Comparison of ENCODE assay signal across 14 cellular contexts in genomic region chr4:119659576-119659975, GRCh38. TPM values are rescaled to one million over a fixed set of nuclear protein-coding genes. Genes with fewer than 3 reads are reported as not detected.
DNase-seq lines count a peak whose midpoint lies in the region; ATAC-seq, FAIRE-seq and TF ChIP-seq lines count a peak whose summit lies in the region.
"Had no signal": no experiment of that assay in that cellular context is flagged by ENCODE, and none has a peak within 500 bp of the region (broad histone marks: within the 10 kb centered on the region; RNA-seq: fewer than 3 reads in every experiment).

No MANE protein-coding gene starts in this region.

- no peak overlapping the region for H3K27ac ChIP-seq in GM23248
- H3K27ac ChIP-seq in PC-3 (ENCODE audit: low read length) = no peak overlapping the region
- peak overlapping the region; percentile 18 for H3K27ac ChIP-seq in hepatocyte
- H3K27ac ChIP-seq: foreskin keratinocyte, sigmoid colon had no signal

- H2AFZ ChIP-seq in GM23248 (no peak overlapping the region), PC-3 (ENCODE audit: low read length) (no peak overlapping the region), hepatocyte (no peak overlapping the region)

- peak; percentile 24 for DNase-seq in AG10803 (ENCODE audit: low read depth)
- DNase-seq in GM23248 = peak; percentile 30
- peak; percentile 27 for DNase-seq in PC-3
- peak; percentile 19 for DNase-seq in hepatocyte (ENCODE audit: low spot score)
- no peak for DNase-seq in nucleus accumbens (lab: John Stamatoyannopoulos, UW)
- no peak for DNase-seq in iPS-NIHi11 (ENCODE audit: low spot score)
- no peak for DNase-seq in RCC 7860 (ENCODE audit: low spot score)
- no peak for DNase-seq in KBM-7
- DNase-seq: activated CD4-positive, alpha-beta T cell treated with anti-CD3 and anti-CD28 coated beads for 36 hours; aorta; foreskin keratinocyte; islet precursor cell; NCI-H187 treated with DMSO at 0.1 percent for 48 hours; sigmoid colon had no signal

- no peak for FAIRE-seq in RCC 7860 (lab: Jason Lieb, UNC)

- H3K9ac ChIP-seq in GM23248 (no peak overlapping the region), PC-3 (ENCODE audit: low read length) (no peak overlapping the region)

- H4K20me1 ChIP-seq in GM23248 (ENCODE audit: insufficient read depth) = no peaks in the 10 kb centered on the region
- H4K20me1 ChIP-seq in PC-3 (ENCODE audit: low read length) = no peaks in the 10 kb centered on the region
- no peaks in the 10 kb centered on the region for H4K20me1 ChIP-seq in hepatocyte (ENCODE audit: insufficient read depth, poor library complexity, severe bottlenecking)

- intact Hi-C loops in PC-3 (cut with micrococcal nuclease) = no loop called here

- TF ChIP-seq CTCF in AG10803 (conservative IDR thresholded peaks at IDR 0.05; ENCODE audit: low read length) (no peak), PC-3 (conservative IDR thresholded peaks at IDR 0.05; ENCODE audit: low read depth, low read length) (no peak), hepatocyte (IDR thresholded peaks at IDR 0.05; ENCODE audit: poor library complexity) (no peak)

- POLR2A ChIA-PET in PC-3 (lab: Charles Lee; ENCODE audit: unreplicated experiment) = no interaction called here

- H3F3A ChIP-seq in GM23248 (ENCODE audit: insufficient read depth) = peaks cover 14% of the 10 kb centered on the region
- no peaks in the 10 kb centered on the region for H3F3A ChIP-seq in PC-3 (ENCODE audit: low read length, unreplicated experiment)

- H3K36me3 ChIP-seq in GM23248 (ENCODE audit: low read depth) = no peaks in the 10 kb centered on the region
- no peaks in the 10 kb centered on the region for H3K36me3 ChIP-seq in PC-3 (ENCODE audit: low read depth, low read length)
- no peaks in the 10 kb centered on the region for H3K36me3 ChIP-seq in hepatocyte (replicated peaks; ENCODE audit: insufficient read depth, low read depth)
- H3K36me3 ChIP-seq: sigmoid colon had no signal

- no peaks in the 10 kb centered on the region for H3K9me3 ChIP-seq in GM23248 (ENCODE audit: low read depth)
- no peaks in the 10 kb centered on the region for H3K9me3 ChIP-seq in PC-3 (ENCODE audit: low read length)
- no peaks in the 10 kb centered on the region for H3K9me3 ChIP-seq in hepatocyte (ENCODE audit: low read depth)
- H3K9me3 ChIP-seq: sigmoid colon had no signal

- no peak overlapping the region for H3K4me2 ChIP-seq in GM23248 (ENCODE audit: unreplicated experiment)
- no peak overlapping the region for H3K4me2 ChIP-seq in PC-3 (ENCODE audit: low read length)
- no peak overlapping the region for H3K4me2 ChIP-seq in hepatocyte

- BruUV-seq in PC-3 (replicated peaks; lab: Mats Ljungman, UMichigan) = no TSS peak

- CTCF ChIA-PET in PC-3 (lab: Charles Lee) = no interaction called here

- H3K27me3 ChIP-seq in GM23248 (replicated peaks; ENCODE audit: insufficient read depth) (no peaks in the 10 kb centered on the region), PC-3 (ENCODE audit: low read length) (no peaks in the 10 kb centered on the region), hepatocyte (no peaks in the 10 kb centered on the region)
- H3K27me3 ChIP-seq: foreskin keratinocyte, sigmoid colon had no signal

- no peaks in the 10 kb centered on the region for H3K9me2 ChIP-seq in GM23248 (ENCODE audit: insufficient read depth)
- H3K9me2 ChIP-seq in PC-3 (replicated peaks; ENCODE audit: low read length) = no peaks in the 10 kb centered on the region
- H3K9me2 ChIP-seq in hepatocyte (replicated peaks; ENCODE audit: insufficient read depth) = no peaks in the 10 kb centered on the region

- H3K4me1 ChIP-seq in GM23248 (ENCODE audit: insufficient read depth) = peaks cover 19% of the 10 kb centered on the region
- peaks cover 32% of the 10 kb centered on the region for H3K4me1 ChIP-seq in PC-3 (ENCODE audit: insufficient read depth, low read length)
- peaks cover 16% of the 10 kb centered on the region for H3K4me1 ChIP-seq in hepatocyte (ENCODE audit: insufficient read depth)

- in situ Hi-C loops in GM23248 (cut with MboI) (no loop called here), KBM-7 (cut with MboI; ENCODE audit: low pct_unique_long_range_greater_than_20kb, low sequenced_read_pairs) (no loop called here)

- H3K4me3 ChIP-seq in AG10803 (ENCODE audit: low read length) (no peak overlapping the region), GM23248 (no peak overlapping the region), PC-3 (ENCODE audit: low read length) (no peak overlapping the region), hepatocyte (no peak overlapping the region)
- H3K4me3 ChIP-seq: sigmoid colon had no signal

- H3K79me2 ChIP-seq in GM23248 (ENCODE audit: insufficient read depth) = no peaks in the 10 kb centered on the region
- H3K79me2 ChIP-seq in PC-3 (ENCODE audit: low read length) = no peaks in the 10 kb centered on the region
- H3K79me2 ChIP-seq in hepatocyte = no peaks in the 10 kb centered on the region

- ATAC-seq in PC-3 = no peak; the same call in 1 of the 2 replicates
- ATAC-seq: activated CD4-positive, alpha-beta T cell treated with anti-CD3 and anti-CD28 coated beads for 36 hours; foreskin keratinocyte had no signal

RNA-seq across cellular contexts. Expression of gene PDE5A, which starts 31.0 kb away (rescaled TPM):
- 13.8 and 16.7 TPM in 2 replicates for total RNA-seq in GM23248 (2014; rRNA removed; shearing (Covaris generic))
- polyA plus RNA-seq in GM23248 (2016; fragmentation: Nextera tagmentation; extraction: Ambion mirVana) (6.8 and 8.0 TPM in 2 replicates), hepatocyte (7.7 and 9.7 TPM in 2 replicates)
- total RNA-seq in PC-3 (2014; rRNA removed) (8.1 and 11.5 TPM in 2 replicates), hepatocyte (33.2 and 35.8 TPM in 2 replicates)

Comparison
In these comparisons a context has a peak if more than half of its experiments do, and no peak if none do; other contexts are left out.
1. DNase-seq: peak in AG10803 (single experiment), GM23248 (single experiment), PC-3 (single experiment) and hepatocyte (single experiment); none in nucleus accumbens (0 of 56), iPS-NIHi11 (single experiment), RCC 7860 (single experiment) and KBM-7 (single experiment).